ENCODE assay signal across 1 cellular context in the genomic region with DNA sequence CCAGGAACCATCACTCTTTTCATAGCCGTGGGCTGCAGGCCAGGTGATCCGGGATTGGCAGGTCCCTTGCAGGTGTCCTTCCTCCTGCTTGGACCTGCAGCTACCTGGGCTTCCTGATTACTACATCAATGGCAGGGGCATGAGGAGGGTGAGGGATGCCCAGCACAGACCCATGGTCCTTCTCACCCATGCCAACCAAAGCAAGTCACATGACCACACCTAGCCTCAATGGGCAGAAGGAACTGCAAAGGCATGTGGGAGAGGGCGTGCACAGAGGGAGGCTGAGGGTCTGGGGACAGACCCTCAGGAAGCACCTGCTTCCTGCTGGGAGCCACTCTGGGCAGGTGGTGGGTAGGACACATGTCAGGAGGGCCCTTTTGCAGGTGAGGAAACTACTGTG.
TF ChIP-seq lines count a peak whose summit lies in the region.

No MANE protein-coding gene starts in this region.

TF ChIP-seq in H1, 55 proteins besides CTCF, POLR2A, EP300 and RAD21:
- TF ChIP-seq, protein P1, sequence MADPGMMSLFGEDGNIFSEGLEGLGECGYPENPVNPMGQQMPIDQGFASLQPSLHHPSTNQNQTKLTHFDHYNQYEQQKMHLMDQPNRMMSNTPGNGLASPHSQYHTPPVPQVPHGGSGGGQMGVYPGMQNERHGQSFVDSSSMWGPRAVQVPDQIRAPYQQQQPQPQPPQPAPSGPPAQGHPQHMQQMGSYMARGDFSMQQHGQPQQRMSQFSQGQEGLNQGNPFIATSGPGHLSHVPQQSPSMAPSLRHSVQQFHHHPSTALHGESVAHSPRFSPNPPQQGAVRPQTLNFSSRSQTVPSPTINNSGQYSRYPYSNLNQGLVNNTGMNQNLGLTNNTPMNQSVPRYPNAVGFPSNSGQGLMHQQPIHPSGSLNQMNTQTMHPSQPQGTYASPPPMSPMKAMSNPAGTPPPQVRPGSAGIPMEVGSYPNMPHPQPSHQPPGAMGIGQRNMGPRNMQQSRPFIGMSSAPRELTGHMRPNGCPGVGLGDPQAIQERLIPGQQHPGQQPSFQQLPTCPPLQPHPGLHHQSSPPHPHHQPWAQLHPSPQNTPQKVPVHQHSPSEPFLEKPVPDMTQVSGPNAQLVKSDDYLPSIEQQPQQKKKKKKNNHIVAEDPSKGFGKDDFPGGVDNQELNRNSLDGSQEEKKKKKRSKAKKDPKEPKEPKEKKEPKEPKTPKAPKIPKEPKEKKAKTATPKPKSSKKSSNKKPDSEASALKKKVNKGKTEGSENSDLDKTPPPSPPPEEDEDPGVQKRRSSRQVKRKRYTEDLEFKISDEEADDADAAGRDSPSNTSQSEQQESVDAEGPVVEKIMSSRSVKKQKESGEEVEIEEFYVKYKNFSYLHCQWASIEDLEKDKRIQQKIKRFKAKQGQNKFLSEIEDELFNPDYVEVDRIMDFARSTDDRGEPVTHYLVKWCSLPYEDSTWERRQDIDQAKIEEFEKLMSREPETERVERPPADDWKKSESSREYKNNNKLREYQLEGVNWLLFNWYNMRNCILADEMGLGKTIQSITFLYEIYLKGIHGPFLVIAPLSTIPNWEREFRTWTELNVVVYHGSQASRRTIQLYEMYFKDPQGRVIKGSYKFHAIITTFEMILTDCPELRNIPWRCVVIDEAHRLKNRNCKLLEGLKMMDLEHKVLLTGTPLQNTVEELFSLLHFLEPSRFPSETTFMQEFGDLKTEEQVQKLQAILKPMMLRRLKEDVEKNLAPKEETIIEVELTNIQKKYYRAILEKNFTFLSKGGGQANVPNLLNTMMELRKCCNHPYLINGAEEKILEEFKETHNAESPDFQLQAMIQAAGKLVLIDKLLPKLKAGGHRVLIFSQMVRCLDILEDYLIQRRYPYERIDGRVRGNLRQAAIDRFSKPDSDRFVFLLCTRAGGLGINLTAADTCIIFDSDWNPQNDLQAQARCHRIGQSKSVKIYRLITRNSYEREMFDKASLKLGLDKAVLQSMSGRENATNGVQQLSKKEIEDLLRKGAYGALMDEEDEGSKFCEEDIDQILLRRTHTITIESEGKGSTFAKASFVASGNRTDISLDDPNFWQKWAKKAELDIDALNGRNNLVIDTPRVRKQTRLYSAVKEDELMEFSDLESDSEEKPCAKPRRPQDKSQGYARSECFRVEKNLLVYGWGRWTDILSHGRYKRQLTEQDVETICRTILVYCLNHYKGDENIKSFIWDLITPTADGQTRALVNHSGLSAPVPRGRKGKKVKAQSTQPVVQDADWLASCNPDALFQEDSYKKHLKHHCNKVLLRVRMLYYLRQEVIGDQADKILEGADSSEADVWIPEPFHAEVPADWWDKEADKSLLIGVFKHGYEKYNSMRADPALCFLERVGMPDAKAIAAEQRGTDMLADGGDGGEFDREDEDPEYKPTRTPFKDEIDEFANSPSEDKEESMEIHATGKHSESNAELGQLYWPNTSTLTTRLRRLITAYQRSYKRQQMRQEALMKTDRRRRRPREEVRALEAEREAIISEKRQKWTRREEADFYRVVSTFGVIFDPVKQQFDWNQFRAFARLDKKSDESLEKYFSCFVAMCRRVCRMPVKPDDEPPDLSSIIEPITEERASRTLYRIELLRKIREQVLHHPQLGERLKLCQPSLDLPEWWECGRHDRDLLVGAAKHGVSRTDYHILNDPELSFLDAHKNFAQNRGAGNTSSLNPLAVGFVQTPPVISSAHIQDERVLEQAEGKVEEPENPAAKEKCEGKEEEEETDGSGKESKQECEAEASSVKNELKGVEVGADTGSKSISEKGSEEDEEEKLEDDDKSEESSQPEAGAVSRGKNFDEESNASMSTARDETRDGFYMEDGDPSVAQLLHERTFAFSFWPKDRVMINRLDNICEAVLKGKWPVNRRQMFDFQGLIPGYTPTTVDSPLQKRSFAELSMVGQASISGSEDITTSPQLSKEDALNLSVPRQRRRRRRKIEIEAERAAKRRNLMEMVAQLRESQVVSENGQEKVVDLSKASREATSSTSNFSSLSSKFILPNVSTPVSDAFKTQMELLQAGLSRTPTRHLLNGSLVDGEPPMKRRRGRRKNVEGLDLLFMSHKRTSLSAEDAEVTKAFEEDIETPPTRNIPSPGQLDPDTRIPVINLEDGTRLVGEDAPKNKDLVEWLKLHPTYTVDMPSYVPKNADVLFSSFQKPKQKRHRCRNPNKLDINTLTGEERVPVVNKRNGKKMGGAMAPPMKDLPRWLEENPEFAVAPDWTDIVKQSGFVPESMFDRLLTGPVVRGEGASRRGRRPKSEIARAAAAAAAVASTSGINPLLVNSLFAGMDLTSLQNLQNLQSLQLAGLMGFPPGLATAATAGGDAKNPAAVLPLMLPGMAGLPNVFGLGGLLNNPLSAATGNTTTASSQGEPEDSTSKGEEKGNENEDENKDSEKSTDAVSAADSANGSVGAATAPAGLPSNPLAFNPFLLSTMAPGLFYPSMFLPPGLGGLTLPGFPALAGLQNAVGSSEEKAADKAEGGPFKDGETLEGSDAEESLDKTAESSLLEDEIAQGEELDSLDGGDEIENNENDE (IDR thresholded peaks at IDR 0.05; ENCODE audit: insufficient replicate concordance, low read length), result no peak
- TF ChIP-seq, protein P2, sequence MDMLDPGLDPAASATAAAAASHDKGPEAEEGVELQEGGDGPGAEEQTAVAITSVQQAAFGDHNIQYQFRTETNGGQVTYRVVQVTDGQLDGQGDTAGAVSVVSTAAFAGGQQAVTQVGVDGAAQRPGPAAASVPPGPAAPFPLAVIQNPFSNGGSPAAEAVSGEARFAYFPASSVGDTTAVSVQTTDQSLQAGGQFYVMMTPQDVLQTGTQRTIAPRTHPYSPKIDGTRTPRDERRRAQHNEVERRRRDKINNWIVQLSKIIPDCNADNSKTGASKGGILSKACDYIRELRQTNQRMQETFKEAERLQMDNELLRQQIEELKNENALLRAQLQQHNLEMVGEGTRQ (IDR thresholded peaks at IDR 0.05; ENCODE audit: low read length), result no peak
- TF ChIP-seq SIX5 (IDR thresholded peaks at IDR 0.05; ENCODE audit: low read depth, low read length), result no peak
- no peak for TF ChIP-seq KDM1A (IDR thresholded peaks at IDR 0.05; ENCODE audit: borderline replicate concordance, low read length)
- no peak for TF ChIP-seq CBX5 (IDR thresholded peaks at IDR 0.05; ENCODE audit: low read depth, low read length)
- TF ChIP-seq FOSL1 (IDR thresholded peaks at IDR 0.05; ENCODE audit: insufficient read depth, low read depth, low read length), result no peak
- TF ChIP-seq ASH2L (IDR thresholded peaks at IDR 0.05; ENCODE audit: low read length), result no peak
- no peak for TF ChIP-seq SRF (IDR thresholded peaks at IDR 0.05; ENCODE audit: low read depth, low read length)
- TF ChIP-seq TBP (IDR thresholded peaks at IDR 0.05; ENCODE audit: low read depth, low read length), result no peak
- TF ChIP-seq, protein P3, sequence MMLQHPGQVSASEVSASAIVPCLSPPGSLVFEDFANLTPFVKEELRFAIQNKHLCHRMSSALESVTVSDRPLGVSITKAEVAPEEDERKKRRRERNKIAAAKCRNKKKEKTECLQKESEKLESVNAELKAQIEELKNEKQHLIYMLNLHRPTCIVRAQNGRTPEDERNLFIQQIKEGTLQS (IDR thresholded peaks at IDR 0.05; ENCODE audit: insufficient read depth, low read depth, low read length), result no peak
- no peak for TF ChIP-seq NRF1 (IDR thresholded peaks at IDR 0.05; ENCODE audit: low read depth, low read length)
- TF ChIP-seq KDM5A (IDR thresholded peaks at IDR 0.05; ENCODE audit: low read length), result no peak
